11 cellular contexts compared by ENCODE assay signal in the genomic region with DNA sequence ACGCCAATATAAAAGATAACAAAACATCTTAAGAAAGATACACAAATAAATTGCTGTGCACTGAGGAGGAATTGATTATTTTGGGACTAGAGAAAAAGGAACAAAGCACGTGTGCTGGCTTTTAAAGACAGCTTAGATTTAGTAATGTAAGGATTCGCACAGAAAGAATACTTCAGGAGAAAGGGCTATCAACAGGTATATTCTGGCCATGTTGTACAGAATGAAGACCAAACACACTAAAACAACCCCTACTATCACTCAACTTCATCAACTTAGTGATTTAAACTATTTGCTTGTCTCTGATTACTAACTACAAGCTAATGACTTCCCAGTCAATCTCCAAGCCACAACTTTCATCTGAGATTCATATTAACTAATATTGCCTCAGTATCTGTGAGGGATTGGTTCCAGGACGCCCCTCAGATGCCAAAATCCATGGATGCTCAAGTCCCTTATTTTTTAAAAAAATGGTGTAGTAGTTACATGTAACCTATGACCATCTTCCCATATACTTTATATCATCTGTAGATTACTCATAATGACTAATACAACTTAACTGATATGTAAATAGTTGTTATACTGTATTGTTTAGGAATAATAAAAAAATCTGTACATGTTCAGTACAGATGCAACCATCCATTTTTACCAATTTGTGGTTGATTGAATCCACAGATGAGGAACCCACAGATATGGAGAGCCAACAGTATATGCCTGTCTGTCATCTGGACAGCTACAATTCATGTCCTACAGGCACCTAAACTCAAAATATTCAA. TPM values are rescaled to one million over a fixed set of nuclear protein-coding genes. Genes with fewer than 3 reads are reported as not detected.
A peak's percentile ranks its signal among the peaks of the same experiment; 100 is the strongest.
DNase-seq lines count a peak whose midpoint lies in the region; ATAC-seq and TF ChIP-seq lines count a peak whose summit lies in the region.
"Had no signal": no experiment of that assay in that cellular context is flagged by ENCODE, and none has a peak within 500 bp of the region (broad histone marks: within the 10 kb centered on the region; RNA-seq: fewer than 3 reads in every experiment).

No MANE protein-coding gene starts in this region.

- peaks cover 48% of the 10 kb centered on the region for H3K4me1 Mint-ChIP-seq in stimulated activated naive CD8-positive, alpha-beta T cell treated with anti-CD3 and anti-CD28 coated beads, Interleukin-15, Interleukin-2, amounts not matched to agents 100 ng/mL and 50 ng/mL, for 24 hours (ENCODE audit: low read depth)
- H3K4me1 Mint-ChIP-seq in T-cell = peaks cover 48 to 58% (median 54%) of the 10 kb centered on the region in 3 donors

- POLR2A ChIA-PET in T-cell (lab: Charles Lee) = no interaction called here

- no peak overlapping the region for H3K4me3 ChIP-seq in uterus
- H3K4me3 ChIP-seq: Peyer's patch had no signal

- peak overlapping the region; percentile 60 for H3K27ac ChIP-seq in foreskin keratinocyte
- H3K27ac ChIP-seq in uterus = no peak overlapping the region

- H3K4me1 ChIP-seq in foreskin keratinocyte (peaks cover 28% of the 10 kb centered on the region), uterus (peaks cover 0 to 14% of the 10 kb centered on the region in 2 donors)

- intact Hi-C loops in uterus (cut with DNase I; ENCODE audit: low total_unique reads) = no loop called here

- H3K27me3 ChIP-seq in foreskin keratinocyte (no peaks in the 10 kb centered on the region), uterus (no peaks in the 10 kb centered on the region)
- H3K27me3 ChIP-seq: Peyer's patch had no signal

- no peaks in the 10 kb centered on the region for H3K9me3 Mint-ChIP-seq in stimulated activated naive CD8-positive, alpha-beta T cell treated with anti-CD3 and anti-CD28 coated beads, Interleukin-15, Interleukin-2, amounts not matched to agents 100 ng/mL and 50 ng/mL, for 24 hours
- no peaks in the 10 kb centered on the region for H3K9me3 Mint-ChIP-seq in T-cell

- no peaks in the 10 kb centered on the region for H3K27me3 Mint-ChIP-seq in stimulated activated naive CD8-positive, alpha-beta T cell treated with anti-CD3 and anti-CD28 coated beads, Interleukin-15, Interleukin-2, amounts not matched to agents 100 ng/mL and 50 ng/mL, for 24 hours
- no peaks in the 10 kb centered on the region for H3K27me3 Mint-ChIP-seq in T-cell

- no peak for DNase-seq in stimulated activated naive CD8-positive, alpha-beta T cell treated with anti-CD3 and anti-CD28 coated beads, Interleukin-15, Interleukin-2, amounts not matched to agents 100 U/mL and 50 U/mL, for 24 hours
- DNase-seq in T-cell (no peak), foreskin keratinocyte (peak in 1 of 2 donors; percentile 38), putamen (ENCODE audit: low spot score) (no peak), NOMO-1 (lab: John Stamatoyannopoulos, UW; ENCODE audit: unreplicated experiment in 2 of 2) (no peak), NCI-H82 (lab: John Stamatoyannopoulos, UW) (no peak), uterus (no peak)
- DNase-seq: anterior cingulate cortex, NCI-H1436 treated with DMSO at 0.1 percent for 48 hours, Peyer's patch had no signal

- no peaks in the 10 kb centered on the region for H3K36me3 ChIP-seq in uterus

- CTCF ChIA-PET in T-cell (lab: Charles Lee) = interaction anchor here (0.6 to 0.7 kb wide), 2 partner anchors 246 to 759 kb away, joined by 6 to 10 read pairs; no protein-coding TSS in a partner anchor

- TF ChIP-seq POLR2A in uterus (IDR thresholded peaks at IDR 0.05) = no peak

- H3K27ac Mint-ChIP-seq in stimulated activated naive CD8-positive, alpha-beta T cell treated with anti-CD3 and anti-CD28 coated beads, Interleukin-15, Interleukin-2, amounts not matched to agents 100 ng/mL and 50 ng/mL, for 24 hours = peak overlapping the region; percentile 87
- peak overlapping the region; percentile 74 to 82 for H3K27ac Mint-ChIP-seq in T-cell

- TF ChIP-seq CTCF in foreskin keratinocyte (conservative IDR thresholded peaks at IDR 0.05) = no peak
- TF ChIP-seq CTCF in uterus (IDR thresholded peaks at IDR 0.05) = no peak

- H3K4me3 Mint-ChIP-seq in stimulated activated naive CD8-positive, alpha-beta T cell treated with anti-CD3 and anti-CD28 coated beads, Interleukin-15, Interleukin-2, amounts not matched to agents 100 ng/mL and 50 ng/mL, for 24 hours = peak overlapping the region; percentile 98
- no peak overlapping the region for H3K4me3 Mint-ChIP-seq in T-cell

- H3K9me3 ChIP-seq in uterus = no peaks in the 10 kb centered on the region
- H3K9me3 ChIP-seq: Peyer's patch had no signal

- ATAC-seq in stimulated activated naive CD8-positive, alpha-beta T cell treated with anti-CD3 and anti-CD28 coated beads, Interleukin-15, Interleukin-2, amounts not matched to agents 100 U/mL and 50 U/mL, for 24 hours = no peak
- ATAC-seq in T-cell (replicated peaks in 1 of 4) (no peak), foreskin keratinocyte (peak; percentile 61)

- H3K36me3 Mint-ChIP-seq in stimulated activated naive CD8-positive, alpha-beta T cell treated with anti-CD3 and anti-CD28 coated beads, Interleukin-15, Interleukin-2, amounts not matched to agents 100 ng/mL and 50 ng/mL, for 24 hours (ENCODE audit: low read depth) = peaks cover 81% of the 10 kb centered on the region
- peaks cover 30% of the 10 kb centered on the region for H3K36me3 Mint-ChIP-seq in T-cell

RNA-seq across cellular contexts. Expression of a gene that starts 4.5 kb away (rescaled TPM):
- total RNA-seq in T-cell = 100 to 1,000 TPM in 3 of 5 donors, 10 to 100 TPM in 2; 60.7 to 113 (median 103) TPM
- total RNA-seq in foreskin keratinocyte = 125 and 154 TPM in 2 replicates
- polyA plus RNA-seq in foreskin keratinocyte = 58.0 and 78.7 TPM in 2 replicates
- 100 to 1,000 TPM; 126 to 171 (median 144) TPM for total RNA-seq in uterus
